In genomic region chr6:51608383-51608782, GRCh38 we compare ENCODE assay signal across 22 cellular contexts.
DNase-seq lines count a peak whose midpoint lies in the region; ATAC-seq, FAIRE-seq and TF ChIP-seq lines count a peak whose summit lies in the region.
"Had no signal": no experiment of that assay in that cellular context is flagged by ENCODE, and none has a peak within 500 bp of the region (broad histone marks: within the 10 kb centered on the region; RNA-seq: fewer than 3 reads in every experiment).

No MANE protein-coding gene starts in this region.

- intact Hi-C loops in adrenal gland (cut with DNase I): no loop called here
- intact Hi-C loops in tibial artery (cut with DNase I; ENCODE audit: low total_unique reads): no loop called here

- H3K9me3 Mint-ChIP-seq in activated naive CD8-positive, alpha-beta T cell treated with anti-CD3 and anti-CD28 coated beads for 36 hours: no peaks in the 10 kb centered on the region

- no peak for FAIRE-seq in bronchial epithelial cell (lab: Jason Lieb, UNC)
- FAIRE-seq: GM12891, GM18507, H1 had no signal

- no peaks in the 10 kb centered on the region for H3K36me3 Mint-ChIP-seq in activated naive CD8-positive, alpha-beta T cell treated with anti-CD3 and anti-CD28 coated beads for 36 hours
- H3K36me3 Mint-ChIP-seq: CD4-positive, CD25-positive, alpha-beta regulatory T cell; CD8-positive, alpha-beta T cell had no signal

- H3K27me3 ChIP-seq in SJCRH30: no peaks in the 10 kb centered on the region
- H3K27me3 ChIP-seq in bronchial epithelial cell (ENCODE audit: control insufficient read depth, insufficient read depth, low read length): no peaks in the 10 kb centered on the region
- no peaks in the 10 kb centered on the region for H3K27me3 ChIP-seq in adrenal gland
- no peaks in the 10 kb centered on the region for H3K27me3 ChIP-seq in tibial artery
- H3K27me3 ChIP-seq: BLaER1 had no signal

- H3K27ac ChIP-seq in SJCRH30 (peak overlapping the region; percentile 42; the same call in 1 of the 2 replicates), adrenal gland (no peak overlapping the region), tibial artery (no peak overlapping the region)
- H3K27ac ChIP-seq: BLaER1, C4-2B, GM23248 had no signal

- DNase-seq in GM12865 (ENCODE audit: low read depth) (peak; percentile 4), SJCRH30 (no peak), bronchial epithelial cell (ENCODE audit: low read depth) (peak; percentile 5), adrenal gland (no peak), tibial artery (no peak)
- no peak for DNase-seq in activated naive CD8-positive, alpha-beta T cell treated with anti-CD3 and anti-CD28 coated beads for 36 hours
- DNase-seq: 8988T; Caco-2; CD4-positive, CD25-positive, alpha-beta regulatory T cell; CD8-positive, alpha-beta T cell; DMS153; DND-41; GM23248; H7; HCEC 1CT had no signal

- no peak for TF ChIP-seq POLR2A in adrenal gland (IDR thresholded peaks at IDR 0.05)

- no peaks in the 10 kb centered on the region for H3K4me1 Mint-ChIP-seq in activated naive CD8-positive, alpha-beta T cell treated with anti-CD3 and anti-CD28 coated beads for 36 hours
- H3K4me1 Mint-ChIP-seq: B cell; CD4-positive, CD25-positive, alpha-beta regulatory T cell had no signal

- no peaks in the 10 kb centered on the region for H3K27me3 Mint-ChIP-seq in activated naive CD8-positive, alpha-beta T cell treated with anti-CD3 and anti-CD28 coated beads for 36 hours
- H3K27me3 Mint-ChIP-seq: B cell; CD4-positive, CD25-positive, alpha-beta regulatory T cell had no signal

- 73 to 81% (median 75%) methylated on average over 3 of the region's 3 CpGs for WGBS in adrenal gland, 4 donors

- no peaks in the 10 kb centered on the region for H3K36me3 ChIP-seq in SJCRH30
- no peaks in the 10 kb centered on the region for H3K36me3 ChIP-seq in bronchial epithelial cell (ENCODE audit: control insufficient read depth, insufficient read depth, low read length)
- H3K36me3 ChIP-seq in adrenal gland (replicated peaks in 1 of 2): no peaks in the 10 kb centered on the region
- no peaks in the 10 kb centered on the region for H3K36me3 ChIP-seq in tibial artery
- H3K36me3 ChIP-seq: BLaER1 had no signal

- H3K4me3 ChIP-seq in GM12865 (ENCODE audit: low read depth, low read length) (no peak overlapping the region), SJCRH30 (no peak overlapping the region), bronchial epithelial cell (ENCODE audit: low read depth, low read length) (no peak overlapping the region), adrenal gland (no peak overlapping the region), tibial artery (no peak overlapping the region)
- H3K4me3 ChIP-seq: BLaER1, GM23248 had no signal

- no peak for TF ChIP-seq CTCF in GM12865 (IDR thresholded peaks at IDR 0.05; ENCODE audit: insufficient read depth, low read depth, low read length, missing control alignments)
- TF ChIP-seq CTCF in bronchial epithelial cell (IDR thresholded peaks at IDR 0.05; ENCODE audit: insufficient read depth, low read length, severe bottlenecking): no peak
- no peak for TF ChIP-seq CTCF in adrenal gland (IDR thresholded peaks at IDR 0.05)
- TF ChIP-seq CTCF in tibial artery (IDR thresholded peaks at IDR 0.05): no peak

- H3K4me3 Mint-ChIP-seq in activated naive CD8-positive, alpha-beta T cell treated with anti-CD3 and anti-CD28 coated beads for 36 hours: no peak overlapping the region
- H3K4me3 Mint-ChIP-seq: B cell; CD4-positive, CD25-positive, alpha-beta regulatory T cell; CD8-positive, alpha-beta T cell had no signal

- H3K4me1 ChIP-seq in SJCRH30: peaks cover 3% of the 10 kb centered on the region
- no peaks in the 10 kb centered on the region for H3K4me1 ChIP-seq in adrenal gland (replicated peaks in 1 of 2)
- no peaks in the 10 kb centered on the region for H3K4me1 ChIP-seq in tibial artery
- H3K4me1 ChIP-seq: BLaER1, Caco-2 had no signal

- H3K27ac Mint-ChIP-seq in activated naive CD8-positive, alpha-beta T cell treated with anti-CD3 and anti-CD28 coated beads for 36 hours: no peak overlapping the region
- H3K27ac Mint-ChIP-seq: B cell; CD4-positive, CD25-positive, alpha-beta regulatory T cell; CD8-positive, alpha-beta T cell had no signal

- no peak for ATAC-seq in HG03196 (IDR thresholded peaks at IDR 0.05; ENCODE audit: unreplicated experiment)
- ATAC-seq: CD8-positive, alpha-beta T cell had no signal

- H3K9me3 ChIP-seq in SJCRH30 (replicated peaks) (no peaks in the 10 kb centered on the region; the same call in 1 of the 2 replicates), adrenal gland (replicated peaks in 1 of 3) (no peaks in the 10 kb centered on the region), tibial artery (no peaks in the 10 kb centered on the region)
- H3K9me3 ChIP-seq: BLaER1, Caco-2 had no signal

Comparison
In these comparisons a context has a peak if more than half of its experiments do, and no peak if none do; other contexts are left out.
1. DNase-seq: peak in GM12865 (single experiment) and bronchial epithelial cell (single experiment); none in SJCRH30 (0 of 2), adrenal gland (0 of 7), activated naive CD8-positive, alpha-beta T cell treated with anti-CD3 and anti-CD28 coated beads for 36 hours (single experiment) and tibial artery (0 of 2).